9 cellular contexts compared by ENCODE assay signal in genomic region chr7:100629117-100629711, GRCh38. TPM values are rescaled to one million over a fixed set of nuclear protein-coding genes. Genes with fewer than 3 reads are reported as not detected.
DNase-seq lines count a peak whose midpoint lies in the region; FAIRE-seq and TF ChIP-seq lines count a peak whose summit lies in the region.
"Had no signal": no experiment of that assay in that cellular context is flagged by ENCODE, and none has a peak within 500 bp of the region (broad histone marks: within the 10 kb centered on the region; RNA-seq: fewer than 3 reads in every experiment).

No MANE protein-coding gene starts in this region.

- no TSS peak for BruUV-seq in endothelial cell of umbilical vein (replicated peaks; lab: Mats Ljungman, UMichigan)

- H3K9ac ChIP-seq in endothelial cell of umbilical vein (replicated peaks; ENCODE audit: extremely low read depth, insufficient read depth, low read length), result no peak overlapping the region

- peaks cover 8% of the 10 kb centered on the region for H3K4me1 ChIP-seq in endothelial cell of umbilical vein (ENCODE audit: control insufficient read depth, extremely low read depth, insufficient read depth, low read length)

- H3K27me3 ChIP-seq in endothelial cell of umbilical vein (ENCODE audit: control insufficient read depth in 2 of 2, insufficient read depth in 2 of 2, low read length in 2 of 2), result peaks cover 1 to 3% of the 10 kb centered on the region in 2 experiments

- in situ Hi-C loops in ACHN (cut with HindIII; ENCODE audit: low pct_ligation_motif_present, low pct_unique_long_range_greater_than_20kb, low sequenced_read_pairs), result no loop called here

- H3K4me2 ChIP-seq in endothelial cell of umbilical vein (ENCODE audit: insufficient read depth, low read length), result no peak overlapping the region

- no peak overlapping the region for H3K27ac ChIP-seq in endothelial cell of umbilical vein (ENCODE audit: insufficient read depth, low read depth, low read length)

- H3K9me3 ChIP-seq in endothelial cell of umbilical vein (replicated peaks; ENCODE audit: control insufficient read depth, insufficient read depth, low read length), result no peaks in the 10 kb centered on the region

- TF ChIP-seq POLR2A in endothelial cell of umbilical vein (IDR thresholded peaks at IDR 0.05; ENCODE audit: low read depth, low read length), result no peak

- H2AFZ ChIP-seq in endothelial cell of umbilical vein (ENCODE audit: low read depth, low read length), result no peak overlapping the region

- dilution Hi-C loops in endothelial cell of umbilical vein (cut with MboI; ENCODE audit: extremely low pct_ligation_motif_present, low sequenced_read_pairs), result no loop called here

- peak; percentile 61 for TF ChIP-seq CTCF in GM12865 (IDR thresholded peaks at IDR 0.05; ENCODE audit: insufficient read depth, low read depth, low read length, missing control alignments)
- peak; percentile 17 to 39 for TF ChIP-seq CTCF in endothelial cell of umbilical vein (IDR thresholded peaks at IDR 0.05; ENCODE audit: extremely low read depth in 1 of 2, insufficient read depth in 1 of 2, low read depth in 1 of 2, low read length in 2 of 2)

- no peaks in the 10 kb centered on the region for H3K9me1 ChIP-seq in endothelial cell of umbilical vein (replicated peaks; ENCODE audit: control insufficient read depth, extremely low read depth, insufficient read depth, low read length)

- no peaks in the 10 kb centered on the region for H4K20me1 ChIP-seq in endothelial cell of umbilical vein (replicated peaks; ENCODE audit: control insufficient read depth, extremely low read depth, insufficient read depth, low read length)

- H3K4me3 ChIP-seq in GM12865 (ENCODE audit: low read depth, low read length) (no peak overlapping the region), endothelial cell of umbilical vein (replicated peaks in 1 of 3; ENCODE audit: insufficient read depth in 1 of 3, low read depth in 1 of 3, low read length in 3 of 3) (no peak overlapping the region)

- CTCF ChIA-PET in endothelial cell of umbilical vein (lab: Charles Lee), result interaction anchor here (0.6 to 2.2 kb wide), 11 partner anchors 10 to 76 kb away, joined by 3 to 8 read pairs (median 4); partner anchors contain the start of genes FBXO24, MOSPD3 and POP7

- no peaks in the 10 kb centered on the region for H3K79me2 ChIP-seq in endothelial cell of umbilical vein (ENCODE audit: control insufficient read depth, insufficient read depth, low read length)

- FAIRE-seq in endothelial cell of umbilical vein (lab: Jason Lieb, UNC), result no peak

- intact Hi-C loops in endothelial cell of umbilical vein (cut with micrococcal nuclease), result loop anchor here (5.0 kb wide), 1 partner anchor 63 kb away; the partner anchor contains the start of gene GIGYF1

- DNase-seq in ACHN (peak; percentile 63), GM12865 (ENCODE audit: low read depth) (peak; percentile 71), OCI-M1 (lab: John Stamatoyannopoulos, UW) (peak; percentile 76), endothelial cell of umbilical vein (ENCODE audit: low read depth, low spot score) (no peak), NCI-H2081 treated with DMSO at 0.1 percent for 48 hours (lab: John Stamatoyannopoulos, UW) (no peak), cerebellum (ENCODE audit: low spot score) (no peak), NCI-H345 (lab: John Stamatoyannopoulos, UW) (no peak)
- no peak for DNase-seq in activated T-cell treated with anti-CD3 and anti-CD28 coated beads, Interleukin-2, amount 50 U/mL, for 1 hour

- H3K36me3 ChIP-seq in endothelial cell of umbilical vein (ENCODE audit: control insufficient read depth in 2 of 2, extremely low read depth in 1 of 2, insufficient read depth in 2 of 2, low read length in 2 of 2), result no peaks in the 10 kb centered on the region

- POLR2A ChIA-PET in endothelial cell of umbilical vein (lab: Charles Lee), result interaction anchor here (0.6 kb wide), 1 partner anchor 23 kb away, joined by 4 read pairs; no protein-coding TSS in a partner anchor

TF ChIP-seq in endothelial cell of umbilical vein, 7 proteins besides CTCF, POLR2A, EP300 and RAD21:
- TF ChIP-seq EZH2 (IDR thresholded peaks at IDR 0.05; ENCODE audit: borderline replicate concordance, low read depth, low read length, severe bottlenecking) (no peak), POLR2AphosphoS5 (IDR thresholded peaks at IDR 0.05; ENCODE audit: insufficient read depth, low read depth, low read length) (no peak), FOS (IDR thresholded peaks at IDR 0.05; ENCODE audit: borderline replicate concordance, insufficient read depth, low read length) (no peak), MYC (IDR thresholded peaks at IDR 0.05; ENCODE audit: low read depth, low read length) (no peak), GATA2 (IDR thresholded peaks at IDR 0.05; ENCODE audit: insufficient read depth, insufficient read length, low read depth, low read length) (no peak), JUN (IDR thresholded peaks at IDR 0.05; ENCODE audit: borderline replicate concordance, insufficient read depth, insufficient read length, low read depth) (no peak)
- TF ChIP-seq, protein P1, sequence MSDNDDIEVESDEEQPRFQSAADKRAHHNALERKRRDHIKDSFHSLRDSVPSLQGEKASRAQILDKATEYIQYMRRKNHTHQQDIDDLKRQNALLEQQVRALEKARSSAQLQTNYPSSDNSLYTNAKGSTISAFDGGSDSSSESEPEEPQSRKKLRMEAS (IDR thresholded peaks at IDR 0.05; ENCODE audit: insufficient read depth, insufficient read length), result no peak

RNA-seq across cellular contexts. Expression of gene TFR2, which starts 12.1 kb away (rescaled TPM):
- total RNA-seq in endothelial cell of umbilical vein (0.60 and 0.95 TPM in 2 replicates), cerebellum (2.8 TPM)
- polyA plus RNA-seq in endothelial cell of umbilical vein, result 0.32 and 0.37 TPM in 2 replicates
- 0.21 and 0.30 TPM in 2 replicates for polyA plus RNA-seq in endothelial cell of umbilical vein (2011; cell fraction: cytosol; rRNA removed)
- polyA plus RNA-seq in endothelial cell of umbilical vein (2011; cell fraction: nucleus; rRNA removed), result 0.53 and 0.76 TPM in 2 replicates
- 0.16 and 0.26 TPM in 2 replicates for polyA plus RNA-seq in endothelial cell of umbilical vein (2012)
- 0.39 and 2.7 TPM in 2 replicates for polyA minus RNA-seq in endothelial cell of umbilical vein
- 10.9 TPM for polyA minus RNA-seq in endothelial cell of umbilical vein (2011; cell fraction: cytosol; rRNA and poly(A)+ RNA removed)
- polyA minus RNA-seq in endothelial cell of umbilical vein (2011; cell fraction: nucleus; rRNA and poly(A)+ RNA removed), result 0.91 TPM in 1 of 2 replicates, not detected in the other

RNA-seq across cellular contexts. Expression of gene MOSPD3, which starts 16.9 kb away (rescaled TPM):
- 24.2 and 24.4 TPM in 2 replicates for total RNA-seq in endothelial cell of umbilical vein
- polyA plus RNA-seq in endothelial cell of umbilical vein, result 40.7 and 53.5 TPM in 2 replicates
- polyA plus RNA-seq in endothelial cell of umbilical vein (2011; cell fraction: cytosol; rRNA removed), result 17.8 and 18.0 TPM in 2 replicates
- 20.5 and 24.6 TPM in 2 replicates for polyA plus RNA-seq in endothelial cell of umbilical vein (2011; cell fraction: nucleus; rRNA removed)
- 23.3 and 25.8 TPM in 2 replicates for polyA plus RNA-seq in endothelial cell of umbilical vein (2012)
- 14.1 and 17.7 TPM in 2 replicates for polyA minus RNA-seq in endothelial cell of umbilical vein
- polyA minus RNA-seq in endothelial cell of umbilical vein (2011; cell fraction: cytosol; rRNA and poly(A)+ RNA removed), result 4.1 TPM
- polyA minus RNA-seq in endothelial cell of umbilical vein (2011; cell fraction: nucleus; rRNA and poly(A)+ RNA removed), result 2.4 and 3.6 TPM in 2 replicates
- 11.7 TPM for total RNA-seq in cerebellum

RNA-seq across cellular contexts. Expression of gene ACTL6B, which starts 27.0 kb away (rescaled TPM):
- not detected in 2 replicates for total RNA-seq in endothelial cell of umbilical vein
- polyA plus RNA-seq in endothelial cell of umbilical vein, result not detected in 2 replicates
- polyA plus RNA-seq in endothelial cell of umbilical vein (2011; cell fraction: cytosol; rRNA removed), result not detected in 2 replicates
- 0.15 TPM in 1 of 2 replicates, not detected in the other for polyA plus RNA-seq in endothelial cell of umbilical vein (2011; cell fraction: nucleus; rRNA removed)
- polyA plus RNA-seq in endothelial cell of umbilical vein (2012), result not detected in 2 replicates
- polyA minus RNA-seq in endothelial cell of umbilical vein, result 0.42 TPM in 1 of 2 replicates, not detected in the other
- not detected for polyA minus RNA-seq in endothelial cell of umbilical vein (2011; cell fraction: cytosol; rRNA and poly(A)+ RNA removed)
- not detected in 2 replicates for polyA minus RNA-seq in endothelial cell of umbilical vein (2011; cell fraction: nucleus; rRNA and poly(A)+ RNA removed)
- total RNA-seq in cerebellum, result 58.7 TPM
- total RNA-seq: subcutaneous adipose tissue had no signal

RNA-seq across cellular contexts. Expression of gene PCOLCE, which starts 27.1 kb away (rescaled TPM):
- total RNA-seq in endothelial cell of umbilical vein, result 4.3 and 4.7 TPM in 2 replicates
- polyA plus RNA-seq in endothelial cell of umbilical vein, result 1.2 and 2.5 TPM in 2 replicates
- 0.67 and 0.87 TPM in 2 replicates for polyA plus RNA-seq in endothelial cell of umbilical vein (2011; cell fraction: cytosol; rRNA removed)
- polyA plus RNA-seq in endothelial cell of umbilical vein (2011; cell fraction: nucleus; rRNA removed), result 4.4 and 6.5 TPM in 2 replicates
- polyA plus RNA-seq in endothelial cell of umbilical vein (2012), result 4.3 and 5.3 TPM in 2 replicates
- 0.28 TPM in 1 of 2 replicates, not detected in the other for polyA minus RNA-seq in endothelial cell of umbilical vein
- not detected for polyA minus RNA-seq in endothelial cell of umbilical vein (2011; cell fraction: cytosol; rRNA and poly(A)+ RNA removed)
- 0.77 and 1.1 TPM in 2 replicates for polyA minus RNA-seq in endothelial cell of umbilical vein (2011; cell fraction: nucleus; rRNA and poly(A)+ RNA removed)
- total RNA-seq in cerebellum, result 14.9 TPM

RNA-seq across cellular contexts. Expression of gene FBXO24, which starts 43.1 kb away (rescaled TPM):
- total RNA-seq in endothelial cell of umbilical vein (0.35 and 0.38 TPM in 2 replicates), cerebellum (0.45 TPM)
- polyA plus RNA-seq in endothelial cell of umbilical vein, result 0.16 and 0.37 TPM in 2 replicates
- polyA plus RNA-seq in endothelial cell of umbilical vein (2011; cell fraction: cytosol; rRNA removed), result 0.23 and 0.27 TPM in 2 replicates
- polyA plus RNA-seq in endothelial cell of umbilical vein (2011; cell fraction: nucleus; rRNA removed), result 0.97 and 1.0 TPM in 2 replicates
- polyA plus RNA-seq in endothelial cell of umbilical vein (2012), result 0.11 and 0.30 TPM in 2 replicates
- 0.21 and 1.3 TPM in 2 replicates for polyA minus RNA-seq in endothelial cell of umbilical vein
- polyA minus RNA-seq in endothelial cell of umbilical vein (2011; cell fraction: cytosol; rRNA and poly(A)+ RNA removed), result not detected
- polyA minus RNA-seq in endothelial cell of umbilical vein (2011; cell fraction: nucleus; rRNA and poly(A)+ RNA removed), result 0.87 TPM in 1 of 2 replicates, not detected in the other

Comparison
In these comparisons a context has a peak if more than half of its experiments do, and no peak if none do; other contexts are left out.
1. DNase-seq: peak in ACHN (single experiment), GM12865 (single experiment) and OCI-M1 (single experiment); none in endothelial cell of umbilical vein (single experiment), NCI-H2081 treated with DMSO at 0.1 percent for 48 hours (single experiment), cerebellum (single experiment), NCI-H345 (single experiment) and activated T-cell treated with anti-CD3 and anti-CD28 coated beads, Interleukin-2, amount 50 U/mL, for 1 hour (single experiment).
2. RNA of gene ACTL6B, which starts 27.0 kb away (total RNA-seq): 58.7 TPM in cerebellum (single experiment); not detected in endothelial cell of umbilical vein; every median in the first group is over 10 times any median in the second.